ENCODE assay signal across 8 cellular contexts in the genomic region with DNA sequence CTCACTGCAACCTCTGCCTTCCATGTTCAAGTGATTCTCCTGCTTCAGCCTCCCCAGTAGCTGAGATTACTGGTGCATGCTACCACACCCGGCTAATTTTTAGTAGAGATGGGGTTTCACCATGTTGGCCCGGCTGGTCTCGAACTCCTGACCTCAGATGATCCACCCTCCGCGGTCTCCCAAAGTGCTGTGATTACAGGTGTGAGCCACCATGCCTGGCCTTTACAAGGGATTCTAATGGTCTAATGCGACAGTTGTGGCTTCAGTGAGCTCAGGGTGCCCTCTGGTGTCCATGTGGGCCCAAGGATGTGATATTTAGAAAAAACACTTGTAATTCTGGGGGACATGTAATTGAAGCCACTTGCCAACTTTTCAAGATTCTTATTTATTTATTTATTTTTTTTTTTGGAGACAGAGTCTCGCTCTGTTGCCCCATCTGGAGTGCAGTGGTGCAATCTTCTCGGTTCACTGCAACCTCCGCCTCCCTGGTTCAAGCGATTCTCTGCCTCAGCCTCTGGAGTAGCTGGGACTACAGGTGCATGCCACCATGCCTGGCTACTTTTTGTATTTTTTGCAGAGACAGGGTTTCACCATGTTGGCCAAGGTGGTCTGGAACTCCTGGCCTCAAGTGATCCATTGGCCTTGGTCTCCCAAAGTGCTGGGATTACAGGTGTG. TPM values are rescaled to one million over a fixed set of nuclear protein-coding genes. Genes with fewer than 3 reads are reported as not detected.
DNase-seq lines count a peak whose midpoint lies in the region.
"Not testable (repeated sequence)": the region's sequence is repeated elsewhere in the genome, so short reads cannot be mapped to it uniquely, and the experiment has no call there.

No MANE protein-coding gene starts in this region.

- not testable (repeated sequence) for H3K9me3 Mint-ChIP-seq in CD8-positive, alpha-beta memory T cell; activated naive CD4-positive, alpha-beta T cell treated with anti-CD3 and anti-CD28 coated beads, Interleukin-2, amount 10 ng/mL, durations not matched to agents 7 days and 5 days

- peaks cover 12% of the 10 kb centered on the region for H3K4me1 ChIP-seq in CD8-positive, alpha-beta memory T cell (ENCODE audit: insufficient read depth, low read length)

- H3K27ac Mint-ChIP-seq in CD8-positive, alpha-beta memory T cell: peak overlapping the region in 2 of 8 donors; percentile 68 to 94
- H3K27ac Mint-ChIP-seq in activated naive CD4-positive, alpha-beta T cell treated with anti-CD3 and anti-CD28 coated beads, Interleukin-2, amount 10 ng/mL, durations not matched to agents 7 days and 5 days: not testable (repeated sequence)

- not testable (repeated sequence) for H3K4me3 ChIP-seq in CD8-positive, alpha-beta memory T cell (ENCODE audit: low read length)

- H3K27me3 Mint-ChIP-seq in CD8-positive, alpha-beta memory T cell; activated naive CD4-positive, alpha-beta T cell treated with anti-CD3 and anti-CD28 coated beads, Interleukin-2, amount 10 ng/mL, durations not matched to agents 7 days and 5 days: not testable (repeated sequence)

- not testable (repeated sequence) for H3K27ac ChIP-seq in CD8-positive, alpha-beta memory T cell (ENCODE audit: low read depth, low read length)

- CTCF ChIA-PET in CD8-positive, alpha-beta memory T cell (lab: Charles Lee): interaction anchor here (0.9 to 3.1 kb wide), 8 partner anchors 10 to 184 kb away, joined by 3 to 27 read pairs (median 4); a partner anchor contains a TSS
- CTCF ChIA-PET in activated naive CD4-positive, alpha-beta T cell treated with anti-CD3 and anti-CD28 coated beads, Interleukin-2, amount 10 ng/mL, durations not matched to agents 7 days and 5 days (lab: Charles Lee): interaction anchor here (0.5 to 5.5 kb wide), 14 partner anchors 9 to 175 kb away, joined by 3 to 46 read pairs (median 4); a partner anchor contains a TSS

- POLR2A ChIA-PET in CD8-positive, alpha-beta memory T cell (lab: Charles Lee): interaction anchor here (0.7 to 0.9 kb wide), 4 partner anchors 37 to 752 kb away, joined by 3 to 7 read pairs (median 4); no protein-coding TSS in a partner anchor

- not testable (repeated sequence) for H3K9me3 ChIP-seq in CD8-positive, alpha-beta memory T cell (ENCODE audit: low read length)

- H3K36me3 Mint-ChIP-seq in CD8-positive, alpha-beta memory T cell: peaks cover 0 to 26% (median 2%) of the 10 kb centered on the region in 3 donors
- peaks cover 12% of the 10 kb centered on the region for H3K36me3 Mint-ChIP-seq in activated naive CD4-positive, alpha-beta T cell treated with anti-CD3 and anti-CD28 coated beads, Interleukin-2, amount 10 ng/mL, durations not matched to agents 7 days and 5 days

- not testable (repeated sequence) for H3K36me3 ChIP-seq in CD8-positive, alpha-beta memory T cell (ENCODE audit: insufficient read depth, low read length)

- H3K4me3 Mint-ChIP-seq in CD8-positive, alpha-beta memory T cell: peak overlapping the region in 1 of 7 donors; percentile 54
- H3K4me3 Mint-ChIP-seq in activated naive CD4-positive, alpha-beta T cell treated with anti-CD3 and anti-CD28 coated beads, Interleukin-2, amount 10 ng/mL, durations not matched to agents 7 days and 5 days: not testable (repeated sequence)

- DNase-seq in CD8-positive, alpha-beta memory T cell: peak; percentile 24 to 69 (median 42)
- DNase-seq in HK-2 (ENCODE audit: unreplicated experiment): peak; percentile 67
- DNase-seq in NCI-H2227 treated with DMSO at 0.1 percent for 48 hours (lab: John Stamatoyannopoulos, UW): peak; percentile 41
- DNase-seq in T-helper 1 cell: peak in 4 of 5 donors; percentile 15 to 64 (median 34)
- DNase-seq in activated naive CD4-positive, alpha-beta T cell treated with anti-CD3 and anti-CD28 coated beads, Interleukin-2, amount 10 ng/mL, durations not matched to agents 7 days and 5 days: peak; percentile 78
- peak; percentile 74 for DNase-seq in fibroblast of peridontal ligament (ENCODE audit: extremely low read depth)
- DNase-seq in mucosa of gallbladder (ENCODE audit: low spot score): peak; percentile 75
- peak; percentile 26 for DNase-seq in stimulated activated CD8-positive, alpha-beta memory T cell treated with anti-CD3 and anti-CD28 coated beads, Interleukin-7, amount 100 ng/mL, for 24 hours (ENCODE audit: low read depth)

- not testable (repeated sequence) for H3K27me3 ChIP-seq in CD8-positive, alpha-beta memory T cell (ENCODE audit: insufficient read depth, low read length, poor library complexity, severe bottlenecking)

- peaks cover 24 to 29% (median 25%) of the 10 kb centered on the region in 3 donors for H3K4me1 Mint-ChIP-seq in CD8-positive, alpha-beta memory T cell
- H3K4me1 Mint-ChIP-seq in activated naive CD4-positive, alpha-beta T cell treated with anti-CD3 and anti-CD28 coated beads, Interleukin-2, amount 10 ng/mL, durations not matched to agents 7 days and 5 days: peaks cover 22% of the 10 kb centered on the region

RNA-seq across cellular contexts. Expression of a gene that starts 22.1 kb away (rescaled TPM):
- total RNA-seq in CD8-positive, alpha-beta memory T cell: not detected
- not detected for polyA plus RNA-seq in CD8-positive, alpha-beta memory T cell
- total RNA-seq in mucosa of gallbladder: 9.7 TPM

RNA-seq across cellular contexts. Expression of a gene that starts 34.2 kb away (rescaled TPM):
- 100 to 1,000 TPM; 102 to 103 TPM for total RNA-seq in CD8-positive, alpha-beta memory T cell
- polyA plus RNA-seq in CD8-positive, alpha-beta memory T cell: 11.6 TPM
- 4.8 TPM for total RNA-seq in mucosa of gallbladder

RNA-seq across cellular contexts. Expression of a gene that starts 35.0 kb away (rescaled TPM):
- 10 to 100 TPM; 45.9 to 46.1 TPM for total RNA-seq in CD8-positive, alpha-beta memory T cell
- polyA plus RNA-seq in CD8-positive, alpha-beta memory T cell: 7.4 TPM
- 28.8 TPM for total RNA-seq in mucosa of gallbladder

RNA-seq across cellular contexts. Expression of a gene that starts 53.7 kb away (rescaled TPM):
- not detected for total RNA-seq in CD8-positive, alpha-beta memory T cell
- polyA plus RNA-seq in CD8-positive, alpha-beta memory T cell: not detected
- total RNA-seq in mucosa of gallbladder: not detected

Comparison
In these comparisons a context has a peak if more than half of its experiments do, and no peak if none do; other contexts are left out.
1. DNase-seq: peak in every context shown above with its lines; median percentile 78 in activated naive CD4-positive, alpha-beta T cell treated with anti-CD3 and anti-CD28 coated beads, Interleukin-2, amount 10 ng/mL, durations not matched to agents 7 days and 5 days; 75 in mucosa of gallbladder; 74 in fibroblast of peridontal ligament; 67 in HK-2; 42 in CD8-positive, alpha-beta memory T cell; 41 in NCI-H2227 treated with DMSO at 0.1 percent for 48 hours; 34 in T-helper 1 cell; 26 in stimulated activated CD8-positive, alpha-beta memory T cell treated with anti-CD3 and anti-CD28 coated beads, Interleukin-7, amount 100 ng/mL, for 24 hours.
2. RNA of a gene that starts 34.2 kb away (total RNA-seq): 102 to 103 TPM in CD8-positive, alpha-beta memory T cell; 4.8 TPM in mucosa of gallbladder (single experiment); every median in the first group is over 10 times any median in the second.